ENCODE assay signal across 26 cellular contexts in the genomic region with DNA sequence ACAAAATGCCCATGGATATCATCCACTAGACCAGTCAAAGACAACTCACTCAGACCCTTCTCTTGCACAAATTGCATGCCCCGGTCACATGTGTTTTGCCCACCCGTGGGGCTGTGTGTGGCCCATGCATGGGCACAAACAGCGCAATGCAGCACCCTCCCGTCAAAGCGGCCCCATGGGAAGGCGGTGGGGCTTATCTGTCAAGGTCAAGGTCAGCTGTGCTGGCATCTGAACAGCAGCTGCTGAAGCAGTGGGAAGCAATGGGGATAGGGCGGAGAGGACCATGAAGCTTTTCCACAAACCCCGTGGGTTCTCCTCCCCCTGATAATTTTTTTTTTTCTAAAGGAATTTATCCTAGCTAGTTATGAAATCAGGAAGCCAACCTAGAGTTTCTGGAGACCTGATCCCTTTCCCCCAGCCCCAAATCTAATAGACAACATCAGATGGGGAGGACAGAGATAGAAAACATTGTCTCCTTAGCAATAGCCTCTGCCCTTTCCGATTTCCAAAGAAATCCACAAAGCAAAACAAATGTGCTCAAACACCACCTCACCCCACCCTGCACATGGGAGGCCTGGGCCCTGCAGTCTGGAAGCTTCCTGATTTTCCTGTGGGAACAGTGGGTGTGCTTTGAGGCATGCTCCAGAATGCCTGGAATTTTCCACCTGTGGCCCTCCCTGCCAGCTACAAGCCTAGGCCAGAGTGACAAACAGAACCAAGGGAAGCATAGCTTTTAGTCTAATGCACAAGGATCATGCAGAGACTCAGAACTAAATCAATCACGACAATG.
DNase-seq lines count a peak whose midpoint lies in the region; ATAC-seq, FAIRE-seq and TF ChIP-seq lines count a peak whose summit lies in the region.
"Had no signal": no experiment of that assay in that cellular context is flagged by ENCODE, and none has a peak within 500 bp of the region (broad histone marks: within the 10 kb centered on the region; RNA-seq: fewer than 3 reads in every experiment).

No MANE protein-coding gene starts in this region.

- no peak for TF ChIP-seq CTCF in brain (conservative IDR thresholded peaks at IDR 0.05)

- no peaks in the 10 kb centered on the region for H3K36me3 Mint-ChIP-seq in brain
- H3K36me3 Mint-ChIP-seq: activated CD4-positive, alpha-beta memory T cell treated with anti-CD3 and anti-CD28 coated beads for 36 hours; activated naive CD8-positive, alpha-beta T cell; natural killer cell had no signal

- no peak for TF ChIP-seq RAD21 in Ishikawa (IDR thresholded peaks at IDR 0.05; ENCODE audit: low read depth)

- no peak for TF ChIP-seq EP300 in Ishikawa (IDR thresholded peaks at IDR 0.05; ENCODE audit: borderline replicate concordance)

- H3K9me3 Mint-ChIP-seq in brain = peaks cover 0 to 2% (median 0%) of the 10 kb centered on the region in 5 experiments
- H3K9me3 Mint-ChIP-seq: activated CD4-positive, alpha-beta memory T cell treated with anti-CD3 and anti-CD28 coated beads for 36 hours; activated T-helper 2 cell treated with anti-CD3 and anti-CD28 coated beads, Interferon-gamma antibody, Interleukin-2, Interleukin-4, amounts not matched to agents 10 μg/mL and 5 μg/mL and 100 μg/mL, durations not matched to agents 14 hours and 24 hours and 36 hours; H9; natural killer cell had no signal

- peaks cover 75% of the 10 kb centered on the region for H3K4me1 Mint-ChIP-seq in brain
- H3K4me1 Mint-ChIP-seq: natural killer cell had no signal

- FAIRE-seq in urothelium cell line (lab: Jason Lieb, UNC) = no peak

- H3K27ac Mint-ChIP-seq in brain = peak overlapping the region; percentile 35 to 74 (median 55)
- H3K27ac Mint-ChIP-seq: activated CD4-positive, alpha-beta memory T cell treated with anti-CD3 and anti-CD28 coated beads for 36 hours; activated naive CD8-positive, alpha-beta T cell; activated T-helper 2 cell treated with anti-CD3 and anti-CD28 coated beads, Interferon-gamma antibody, Interleukin-2, Interleukin-4, amounts not matched to agents 10 μg/mL and 5 μg/mL and 100 μg/mL, durations not matched to agents 14 hours and 24 hours and 36 hours; natural killer cell had no signal

- peak; percentile 13 for ATAC-seq in left lobe of liver
- no peak for ATAC-seq in GM21515 (IDR thresholded peaks at IDR 0.05; ENCODE audit: unreplicated experiment)
- ATAC-seq in HG03280 (IDR thresholded peaks at IDR 0.05; ENCODE audit: unreplicated experiment) = no peak
- ATAC-seq: left lung, natural killer cell had no signal

- no peak overlapping the region for H3K4me3 Mint-ChIP-seq in brain
- H3K4me3 Mint-ChIP-seq: activated CD4-positive, alpha-beta memory T cell treated with anti-CD3 and anti-CD28 coated beads for 36 hours; activated naive CD8-positive, alpha-beta T cell; H9; natural killer cell had no signal

- H3K27me3 Mint-ChIP-seq in brain = peaks cover 10% of the 10 kb centered on the region

- no peak for DNase-seq in left lobe of liver (ENCODE audit: low spot score)
- peak; percentile 55 for DNase-seq in renal cortical epithelial cell (ENCODE audit: low read depth)
- DNase-seq in urothelium cell line (ENCODE audit: low spot score) = no peak
- no peak for DNase-seq in SK-N-DZ (ENCODE audit: low spot score)
- DNase-seq: activated CD4-positive, alpha-beta memory T cell treated with anti-CD3 and anti-CD28 coated beads for 36 hours; activated CD4-positive, CD25-positive, alpha-beta regulatory T cell; activated CD8-positive, alpha-beta memory T cell treated with anti-CD3 and anti-CD28 coated beads, Interleukin-2, amount 50 U/mL, for 48 hours; DND-41; H9; heart right ventricle; left lung; midbrain; natural killer cell; NCI-H1092 treated with DMSO at 0.1 percent for 48 hours; NCI-H2029; NCI-H2227 treated with DMSO at 0.1 percent for 48 hours; NCI-H69; Right ventricle myocardium superior; sigmoid colon; SW 1271 had no signal

TF ChIP-seq in Ishikawa, 13 proteins besides CTCF, POLR2A, EP300 and RAD21:
- TF ChIP-seq, protein P1, sequence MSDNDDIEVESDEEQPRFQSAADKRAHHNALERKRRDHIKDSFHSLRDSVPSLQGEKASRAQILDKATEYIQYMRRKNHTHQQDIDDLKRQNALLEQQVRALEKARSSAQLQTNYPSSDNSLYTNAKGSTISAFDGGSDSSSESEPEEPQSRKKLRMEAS (IDR thresholded peaks at IDR 0.05) = peak; percentile 64
- peak; percentile 65 for TF ChIP-seq TEAD4 (IDR thresholded peaks at IDR 0.05)
- no peak for TF ChIP-seq TAF1 (IDR thresholded peaks at IDR 0.05; ENCODE audit: low read depth)
TF ChIP-seq in Ishikawa: peak in this region for 2.
